ENCODE assay signal across 8 cellular contexts in genomic region chr18:26226229-26227050, GRCh38. TPM values are rescaled to one million over a fixed set of nuclear protein-coding genes. Genes with fewer than 3 reads are reported as not detected.
DNase-seq lines count a peak whose midpoint lies in the region; ATAC-seq, FAIRE-seq and TF ChIP-seq lines count a peak whose summit lies in the region.

A gene with protein sequence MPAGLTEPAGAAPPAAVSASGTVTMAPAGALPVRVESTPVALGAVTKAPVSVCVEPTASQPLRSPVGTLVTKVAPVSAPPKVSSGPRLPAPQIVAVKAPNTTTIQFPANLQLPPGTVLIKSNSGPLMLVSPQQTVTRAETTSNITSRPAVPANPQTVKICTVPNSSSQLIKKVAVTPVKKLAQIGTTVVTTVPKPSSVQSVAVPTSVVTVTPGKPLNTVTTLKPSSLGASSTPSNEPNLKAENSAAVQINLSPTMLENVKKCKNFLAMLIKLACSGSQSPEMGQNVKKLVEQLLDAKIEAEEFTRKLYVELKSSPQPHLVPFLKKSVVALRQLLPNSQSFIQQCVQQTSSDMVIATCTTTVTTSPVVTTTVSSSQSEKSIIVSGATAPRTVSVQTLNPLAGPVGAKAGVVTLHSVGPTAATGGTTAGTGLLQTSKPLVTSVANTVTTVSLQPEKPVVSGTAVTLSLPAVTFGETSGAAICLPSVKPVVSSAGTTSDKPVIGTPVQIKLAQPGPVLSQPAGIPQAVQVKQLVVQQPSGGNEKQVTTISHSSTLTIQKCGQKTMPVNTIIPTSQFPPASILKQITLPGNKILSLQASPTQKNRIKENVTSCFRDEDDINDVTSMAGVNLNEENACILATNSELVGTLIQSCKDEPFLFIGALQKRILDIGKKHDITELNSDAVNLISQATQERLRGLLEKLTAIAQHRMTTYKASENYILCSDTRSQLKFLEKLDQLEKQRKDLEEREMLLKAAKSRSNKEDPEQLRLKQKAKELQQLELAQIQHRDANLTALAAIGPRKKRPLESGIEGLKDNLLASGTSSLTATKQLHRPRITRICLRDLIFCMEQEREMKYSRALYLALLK (plus strand): TSS chr18:26226445. CDS start chr18:26226934, 489 bp downstream.

- H3K4me3 Mint-ChIP-seq in T-cell (peak within 1 kb of the TSS; percentile 82 to 94 (median 92)), type B pancreatic cell (peak within 1 kb of the TSS; percentile 97)

- TF ChIP-seq POLR2A in GM12892 (IDR thresholded peaks at IDR 0.05; ENCODE audit: low read depth, low read length) (peak; percentile 88), adrenal gland (IDR thresholded peaks at IDR 0.05) (peak; percentile 17 to 73)

- peak; percentile 98 for FAIRE-seq in GM12892 (lab: Jason Lieb, UNC)

- no peaks in the 10 kb centered on the region for H3K27me3 ChIP-seq in adrenal gland
- peaks cover 0 to 7% (median 0%) of the 10 kb centered on the region in 7 donors for H3K27me3 ChIP-seq in heart right ventricle

- H3K9me3 ChIP-seq in adrenal gland (replicated peaks in 1 of 3) (no peaks in the 10 kb centered on the region), heart right ventricle (no peaks in the 10 kb centered on the region)

- H3K27ac ChIP-seq in adrenal gland (peak within 1 kb of the TSS in 4 of 5 donors; percentile 69 to 82 (median 75)), heart right ventricle (peak within 1 kb of the TSS; percentile 3 to 76 (median 48))

- H3K27me3 Mint-ChIP-seq in T-cell, result no peaks in the 10 kb centered on the region
- peaks cover 30% of the 10 kb centered on the region for H3K27me3 Mint-ChIP-seq in type B pancreatic cell

- intact Hi-C loops in adrenal gland (cut with DNase I), result no loop called here
- intact Hi-C loops in heart right ventricle (cut with DNase I), result loop anchor here in 5 of 10 donors (2.0 to 10.0 kb wide), 3 partner anchors 132 to 138 kb away; partner anchors contain the start of gene SS18 (in 4 of the 5)
- intact Hi-C loops in posterior cingulate gyrus (cut with DNase I), result loop anchor here (2.0 kb wide), 1 partner anchor 136 kb away; the partner anchor contains the start of gene SS18

- peak within 1 kb of the TSS; percentile 91 to 94 for H3K27ac Mint-ChIP-seq in T-cell
- peak within 1 kb of the TSS; percentile 93 for H3K27ac Mint-ChIP-seq in type B pancreatic cell

- H3K4me3 ChIP-seq in adrenal gland (peak within 1 kb of the TSS; percentile 58 to 95 (median 77)), heart right ventricle (peak within 1 kb of the TSS; percentile 68 to 89 (median 80))

- 0% methylated on average over 6 to 101 of the region's 101 CpGs for WGBS in adrenal gland, 4 donors
- WGBS in heart right ventricle, 2 donors, result 0 to 1% methylated on average over 95 to 101 of the region's 101 CpGs

- DNase-seq in GM12892 (ENCODE audit: insufficient read length) (peak; percentile 73), NCI-H1417 (lab: John Stamatoyannopoulos, UW) (peak; percentile 95 to 99 (median 98)), T-cell (peak; percentile 81 to 95 (median 88)), adrenal gland (peak; percentile 95 to 98 (median 96)), heart right ventricle (peak; percentile 92 to 94), posterior cingulate gyrus (peak; percentile 88 to 99 (median 94)), type B pancreatic cell (ENCODE audit: extremely low spot score, unreplicated experiment) (peak; percentile 97)

- ATAC-seq in HG02763 (IDR thresholded peaks at IDR 0.05; ENCODE audit: unreplicated experiment), result peak; percentile 86
- ATAC-seq in T-cell (replicated peaks in 1 of 4), result peak; percentile 88 to 91 (median 91)
- peak; percentile 98 to 100 (median 99) for ATAC-seq in heart right ventricle

- POLR2A ChIA-PET in T-cell (lab: Charles Lee), result interaction anchor here (0.6 to 0.9 kb wide), 2 partner anchors 100 to 117 kb away, joined by 5 read pairs; no protein-coding TSS in a partner anchor

- no peaks in the 10 kb centered on the region for H3K9me3 Mint-ChIP-seq in T-cell
- no peaks in the 10 kb centered on the region for H3K9me3 Mint-ChIP-seq in type B pancreatic cell

- TF ChIP-seq CTCF in adrenal gland (IDR thresholded peaks at IDR 0.05), result no peak
- TF ChIP-seq CTCF in heart right ventricle (IDR thresholded peaks at IDR 0.05), result no peak
- TF ChIP-seq CTCF in type B pancreatic cell (conservative IDR thresholded peaks at IDR 0.05), result no peak

- peaks cover 38 to 41% (median 39%) of the 10 kb centered on the region in 3 donors for H3K4me1 Mint-ChIP-seq in T-cell
- peaks cover 11% of the 10 kb centered on the region for H3K4me1 Mint-ChIP-seq in type B pancreatic cell (ENCODE audit: unreplicated experiment)

- peaks cover 6 to 21% of the 10 kb centered on the region in 2 donors for H3K4me1 ChIP-seq in adrenal gland (replicated peaks in 1 of 2)
- peaks cover 0 to 25% (median 9%) of the 10 kb centered on the region in 9 donors for H3K4me1 ChIP-seq in heart right ventricle

- CTCF ChIA-PET in T-cell (lab: Charles Lee), result interaction anchor here in 1 of 2 donors (1.1 kb wide), 1 partner anchor 66 kb away, joined by 3 read pairs; no protein-coding TSS in a partner anchor

- H3K36me3 ChIP-seq in adrenal gland (replicated peaks in 1 of 2) (no peaks in the 10 kb centered on the region), heart right ventricle (no peaks in the 10 kb centered on the region)

- H3K36me3 Mint-ChIP-seq in T-cell (no peaks in the 10 kb centered on the region), type B pancreatic cell (no peaks in the 10 kb centered on the region)

RNA-seq across cellular contexts. Expression of the gene that starts here (rescaled TPM):
- polyA plus RNA-seq in GM12892 (2012; ENCODE audit: missing spikeins), result 8.0 TPM
- total RNA-seq in T-cell (10 to 100 TPM in 4 of 5 donors, 1 to 10 TPM in 1; 9.9 to 17.1 (median 13.2) TPM), adrenal gland (10 to 100 TPM in 2 of 8 donors, 1 to 10 TPM in 6; 3.4 to 15.7 (median 7.3) TPM), heart right ventricle (1 to 10 TPM; 1.1 to 1.8 (median 1.5) TPM), type B pancreatic cell (ENCODE audit: low replicate concordance) (4.6 and 5.1 TPM in 2 replicates)
- polyA plus RNA-seq in adrenal gland (1 to 10 TPM; 2.2 to 5.7 (median 2.7) TPM), heart right ventricle (under 1 TPM; 0.73 to 0.75 TPM)

Comparison
In these comparisons a context has a peak if more than half of its experiments do, and no peak if none do; other contexts are left out.
1. Peak in every context shown above with its lines: DNase-seq, ATAC-seq, H3K4me3 ChIP-seq and H3K27ac ChIP-seq.